Comparison of ENCODE assay signal across 18 cellular contexts in genomic region chr7:1064581-1064980, GRCh38. TPM values are rescaled to one million over a fixed set of nuclear protein-coding genes. Genes with fewer than 3 reads are reported as not detected.
DNase-seq lines count a peak whose midpoint lies in the region; ATAC-seq and TF ChIP-seq lines count a peak whose summit lies in the region.
"Had no signal": no experiment of that assay in that cellular context is flagged by ENCODE, and none has a peak within 500 bp of the region (broad histone marks: within the 10 kb centered on the region; RNA-seq: fewer than 3 reads in every experiment).

No MANE protein-coding gene starts in this region.

- H3K4me1 Mint-ChIP-seq in stimulated activated naive B cell treated with anti-CD40 and anti-IgM and Interleukin-4, amounts not matched to agents 10 μg/mL and 1 μg/mL and 100 μg/mL, for 72 hours, result peaks cover 50 to 62% of the 10 kb centered on the region in 2 donors
- H3K4me1 Mint-ChIP-seq in CD14-positive monocyte, result peaks cover 38% of the 10 kb centered on the region

- peaks cover 13% of the 10 kb centered on the region for H3K4me1 ChIP-seq in Loucy (ENCODE audit: insufficient read depth, low read length, poor library complexity, severe bottlenecking)

- H3K9me3 Mint-ChIP-seq in stimulated activated naive B cell treated with anti-CD40 and anti-IgM and Interleukin-4, amounts not matched to agents 10 μg/mL and 1 μg/mL and 100 μg/mL, for 72 hours, result no peaks in the 10 kb centered on the region
- H3K9me3 Mint-ChIP-seq in CD14-positive monocyte, result peaks cover 0 to 9% (median 0%) of the 10 kb centered on the region in 7 donors
- H3K9me3 Mint-ChIP-seq: CD4-positive, alpha-beta T cell; HFFc6 had no signal

- H3K36me3 ChIP-seq in Loucy (ENCODE audit: insufficient read depth, low read length), result no peaks in the 10 kb centered on the region

- H3K27me3 ChIP-seq in Loucy (ENCODE audit: insufficient read depth, low read length, poor library complexity, severe bottlenecking), result no peaks in the 10 kb centered on the region

- H3K36me3 Mint-ChIP-seq in stimulated activated naive B cell treated with anti-CD40 and anti-IgM and Interleukin-4, amounts not matched to agents 10 μg/mL and 1 μg/mL and 100 μg/mL, for 72 hours, result peaks cover 23 to 33% of the 10 kb centered on the region in 2 donors
- H3K36me3 Mint-ChIP-seq in CD14-positive monocyte, result no peaks in the 10 kb centered on the region

- H3K27me3 Mint-ChIP-seq in stimulated activated naive B cell treated with anti-CD40 and anti-IgM and Interleukin-4, amounts not matched to agents 10 μg/mL and 1 μg/mL and 100 μg/mL, for 72 hours, result peaks cover 18 to 39% of the 10 kb centered on the region in 2 donors
- H3K27me3 Mint-ChIP-seq in CD14-positive monocyte (ENCODE audit: low read depth in 3 of 3), result peaks cover 32 to 45% (median 36%) of the 10 kb centered on the region in 3 donors
- H3K27me3 Mint-ChIP-seq: CD4-positive, alpha-beta T cell had no signal

- TF ChIP-seq CTCF in Loucy (conservative IDR thresholded peaks at IDR 0.05; ENCODE audit: low read length), result no peak
- no peak for TF ChIP-seq CTCF in CD14-positive monocyte (IDR thresholded peaks at IDR 0.05)

- H3K4me2 ChIP-seq in Loucy (ENCODE audit: low read depth, low read length, poor library complexity, severe bottlenecking), result peak overlapping the region; percentile 56
- H3K4me2 ChIP-seq: GM23338 had no signal

- peak overlapping the region; percentile 11 for H3K9ac ChIP-seq in Loucy (ENCODE audit: low read depth, low read length, poor library complexity, severe bottlenecking)

- no peak overlapping the region for H3K4me3 Mint-ChIP-seq in stimulated activated naive B cell treated with anti-CD40 and anti-IgM and Interleukin-4, amounts not matched to agents 10 μg/mL and 1 μg/mL and 100 μg/mL, for 72 hours
- H3K4me3 Mint-ChIP-seq in CD14-positive monocyte, result no peak overlapping the region
- H3K4me3 Mint-ChIP-seq: CD4-positive, alpha-beta T cell; GM23338; HFFc6 had no signal

- no peaks in the 10 kb centered on the region for H3K9me3 ChIP-seq in Loucy (ENCODE audit: insufficient read depth, low read depth, low read length)
- H3K9me3 ChIP-seq: Caco-2 had no signal

- H4K20me1 ChIP-seq in Loucy (ENCODE audit: insufficient read depth, low read length, poor library complexity, severe bottlenecking), result no peaks in the 10 kb centered on the region

- DNase-seq in Right ventricle myocardium superior (peak; percentile 27), cardiac septum (ENCODE audit: low spot score) (no peak), left kidney (ENCODE audit: low read depth, low spot score) (peak; percentile 47), CD14-positive monocyte (ENCODE audit: low spot score) (no peak), SW 1271 (lab: John Stamatoyannopoulos, UW) (no peak), NCI-H2171 (lab: John Stamatoyannopoulos, UW) (no peak)
- no peak for DNase-seq in stimulated activated naive B cell treated with anti-CD40 and anti-IgM and Interleukin-4, amounts not matched to agents 10 μg/mL and 1 μg/mL and 100 μg/mL, for 72 hours
- DNase-seq: 8988T; C1 segment of cervical spinal cord; Caco-2; CD4-positive, alpha-beta T cell; GDM1; H7; HFFc6; IMR-90 had no signal

- no peak overlapping the region for H2AFZ ChIP-seq in Loucy (ENCODE audit: low read length)
- H2AFZ ChIP-seq: GM23338 had no signal

- no peaks in the 10 kb centered on the region for H3K9me2 ChIP-seq in Loucy (replicated peaks; ENCODE audit: low read depth, low read length)

- no peak overlapping the region for H3K4me3 ChIP-seq in Loucy (ENCODE audit: low read length, poor library complexity, severe bottlenecking)
- H3K4me3 ChIP-seq: GM23338 had no signal

- no peaks in the 10 kb centered on the region for H3F3A ChIP-seq in Loucy (ENCODE audit: low read depth)

- no peaks in the 10 kb centered on the region for H3K79me2 ChIP-seq in Loucy (ENCODE audit: insufficient read depth, low read length)

- no peak for ATAC-seq in Right ventricle myocardium superior (ENCODE audit: poor library complexity)
- ATAC-seq in stimulated activated naive B cell treated with anti-CD40 and anti-IgM and Interleukin-4, amounts not matched to agents 10 μg/mL and 1 μg/mL and 100 μg/mL, for 72 hours (replicated peaks), result no peak
- ATAC-seq: GM23338, HCT116 had no signal

- H3K27ac Mint-ChIP-seq in stimulated activated naive B cell treated with anti-CD40 and anti-IgM and Interleukin-4, amounts not matched to agents 10 μg/mL and 1 μg/mL and 100 μg/mL, for 72 hours, result peak overlapping the region; percentile 22
- H3K27ac Mint-ChIP-seq in CD14-positive monocyte, result no peak overlapping the region
- H3K27ac Mint-ChIP-seq: CD4-positive, alpha-beta T cell; GM23338; HFFc6 had no signal

- intact Hi-C loops in Right ventricle myocardium superior (cut with DNase I) (no loop called here), cardiac septum (cut with DNase I) (loop anchor here (5.0 kb wide), 1 partner anchor 37 kb away; no protein-coding TSS in a partner anchor), CD14-positive monocyte (cut with micrococcal nuclease) (loop anchor here (10.0 kb wide), 3 partner anchors 160 to 280 kb away; partner anchors contain the start of gene GET4 (in 1 of the 2))

RNA-seq across cellular contexts. Expression of gene GPR146, which starts 20.2 kb away (rescaled TPM):
- total RNA-seq in Right ventricle myocardium superior (26.3 TPM), cardiac septum (12.6 TPM)
- polyA plus RNA-seq in CD14-positive monocyte, result under 1 TPM; 0.48 TPM

RNA-seq across cellular contexts. Expression of gene GPER1, which starts 23.3 kb away (rescaled TPM):
- total RNA-seq in Right ventricle myocardium superior (2.5 TPM), cardiac septum (2.9 TPM)
- polyA plus RNA-seq in CD14-positive monocyte, result 1 to 10 TPM in 1 of 2 donors, under 1 TPM in 1; 0.35 to 4.1 TPM
- total RNA-seq: CD4-positive, alpha-beta T cell; GM23338 had no signal

Comparison
In these comparisons a context has a peak if more than half of its experiments do, and no peak if none do; other contexts are left out.
1. DNase-seq: peak in Right ventricle myocardium superior (single experiment) and left kidney (single experiment); none in cardiac septum (single experiment), stimulated activated naive B cell treated with anti-CD40 and anti-IgM and Interleukin-4, amounts not matched to agents 10 μg/mL and 1 μg/mL and 100 μg/mL, for 72 hours (single experiment), CD14-positive monocyte (single experiment), SW 1271 (0 of 2) and NCI-H2171 (single experiment).